In genomic region chr10:22605168-22605567, GRCh38 we compare ENCODE assay signal across 1 cellular context.
TF ChIP-seq lines count a peak whose summit lies in the region.

No MANE protein-coding gene starts in this region.

TF ChIP-seq in GM12878, 131 proteins besides CTCF, POLR2A, EP300 and RAD21 (continued from another document and continues in another):
- TF ChIP-seq, protein P1, sequence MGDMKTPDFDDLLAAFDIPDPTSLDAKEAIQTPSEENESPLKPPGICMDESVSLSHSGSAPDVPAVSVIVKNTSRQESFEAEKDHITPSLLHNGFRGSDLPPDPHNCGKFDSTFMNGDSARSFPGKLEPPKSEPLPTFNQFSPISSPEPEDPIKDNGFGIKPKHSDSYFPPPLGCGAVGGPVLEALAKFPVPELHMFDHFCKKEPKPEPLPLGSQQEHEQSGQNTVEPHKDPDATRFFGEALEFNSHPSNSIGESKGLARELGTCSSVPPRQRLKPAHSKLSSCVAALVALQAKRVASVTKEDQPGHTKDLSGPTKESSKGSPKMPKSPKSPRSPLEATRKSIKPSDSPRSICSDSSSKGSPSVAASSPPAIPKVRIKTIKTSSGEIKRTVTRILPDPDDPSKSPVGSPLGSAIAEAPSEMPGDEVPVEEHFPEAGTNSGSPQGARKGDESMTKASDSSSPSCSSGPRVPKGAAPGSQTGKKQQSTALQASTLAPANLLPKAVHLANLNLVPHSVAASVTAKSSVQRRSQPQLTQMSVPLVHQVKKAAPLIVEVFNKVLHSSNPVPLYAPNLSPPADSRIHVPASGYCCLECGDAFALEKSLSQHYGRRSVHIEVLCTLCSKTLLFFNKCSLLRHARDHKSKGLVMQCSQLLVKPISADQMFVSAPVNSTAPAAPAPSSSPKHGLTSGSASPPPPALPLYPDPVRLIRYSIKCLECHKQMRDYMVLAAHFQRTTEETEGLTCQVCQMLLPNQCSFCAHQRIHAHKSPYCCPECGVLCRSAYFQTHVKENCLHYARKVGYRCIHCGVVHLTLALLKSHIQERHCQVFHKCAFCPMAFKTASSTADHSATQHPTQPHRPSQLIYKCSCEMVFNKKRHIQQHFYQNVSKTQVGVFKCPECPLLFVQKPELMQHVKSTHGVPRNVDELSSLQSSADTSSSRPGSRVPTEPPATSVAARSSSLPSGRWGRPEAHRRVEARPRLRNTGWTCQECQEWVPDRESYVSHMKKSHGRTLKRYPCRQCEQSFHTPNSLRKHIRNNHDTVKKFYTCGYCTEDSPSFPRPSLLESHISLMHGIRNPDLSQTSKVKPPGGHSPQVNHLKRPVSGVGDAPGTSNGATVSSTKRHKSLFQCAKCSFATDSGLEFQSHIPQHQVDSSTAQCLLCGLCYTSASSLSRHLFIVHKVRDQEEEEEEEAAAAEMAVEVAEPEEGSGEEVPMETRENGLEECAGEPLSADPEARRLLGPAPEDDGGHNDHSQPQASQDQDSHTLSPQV (IDR thresholded peaks at IDR 0.05) = peak; percentile 73; the same call in 1 of the 2 replicates
- TF ChIP-seq HSF1 (IDR thresholded peaks at IDR 0.05; ENCODE audit: low read depth, low read length) (no peak), CBFB (IDR thresholded peaks at IDR 0.05; ENCODE audit: low read depth) (no peak), BCL3 (IDR thresholded peaks at IDR 0.05; ENCODE audit: borderline replicate concordance, insufficient read depth, low read depth, low read length, poor library complexity, severe bottlenecking) (no peak), NBN (IDR thresholded peaks at IDR 0.05) (peak; percentile 57; the same call in 1 of the 2 replicates), CREM (IDR thresholded peaks at IDR 0.05; ENCODE audit: low read depth) (0 out of 2 replicates have a peak, but pooled peaks have one; percentile 37), SPI1 (IDR thresholded peaks at IDR 0.05; ENCODE audit: borderline replicate concordance, insufficient read depth, low read depth, low read length) (no peak), GABPA (IDR thresholded peaks at IDR 0.05; ENCODE audit: low read depth) (no peak), KLF5 (IDR thresholded peaks at IDR 0.05; ENCODE audit: partially characterized antibody) (no peak), NRF1 (conservative IDR thresholded peaks at IDR 0.05; ENCODE audit: low read depth, low read length) (no peak), E2F4 (IDR thresholded peaks at IDR 0.05; ENCODE audit: low read depth, low read length) (no peak), FOXK2 (IDR thresholded peaks at IDR 0.05) (no peak), JUND (IDR thresholded peaks at IDR 0.05; ENCODE audit: low read depth, low read length) (0 out of 2 replicates have a peak, but pooled peaks have one; percentile 35), PBX3 (IDR thresholded peaks at IDR 0.05; ENCODE audit: insufficient replicate concordance, low read depth, low read length) (peak; percentile 73), TCF12 (IDR thresholded peaks at IDR 0.05; ENCODE audit: low read depth, low read length) (no peak), MYC (IDR thresholded peaks at IDR 0.05; ENCODE audit: insufficient read depth, insufficient read length, insufficient replicate concordance, low read length, severe bottlenecking) (no peak), ZNF24 (IDR thresholded peaks at IDR 0.05) (peak; percentile 62; the same call in 1 of the 2 replicates), ATF7 (IDR thresholded peaks at IDR 0.05; ENCODE audit: low read depth) (peak; percentile 92), CUX1 (IDR thresholded peaks at IDR 0.05; ENCODE audit: insufficient replicate concordance, low read depth, low read length) (no peak), CHD4 (IDR thresholded peaks at IDR 0.05) (no peak), EZH2 (IDR thresholded peaks at IDR 0.05; ENCODE audit: borderline replicate concordance, control insufficient read depth, low read depth, low read length) (no peak), SMARCA5 (IDR thresholded peaks at IDR 0.05) (no peak), TAF1 (IDR thresholded peaks at IDR 0.05; ENCODE audit: borderline replicate concordance, low read depth, low read length) (no peak), DPF2 (IDR thresholded peaks at IDR 0.05) (peak; percentile 71), SUPT20H (IDR thresholded peaks at IDR 0.05; ENCODE audit: borderline replicate concordance, control insufficient read depth, low read depth, low read length) (no peak), RFX5 (IDR thresholded peaks at IDR 0.05; ENCODE audit: low read depth, low read length) (no peak), BRCA1 (IDR thresholded peaks at IDR 0.05; ENCODE audit: low read depth, low read length) (no peak), HDAC2 (IDR thresholded peaks at IDR 0.05) (no peak), PAX5 (IDR thresholded peaks at IDR 0.05; ENCODE audit: borderline replicate concordance, low read depth, low read length) (no peak)
- TF ChIP-seq, protein P2, sequence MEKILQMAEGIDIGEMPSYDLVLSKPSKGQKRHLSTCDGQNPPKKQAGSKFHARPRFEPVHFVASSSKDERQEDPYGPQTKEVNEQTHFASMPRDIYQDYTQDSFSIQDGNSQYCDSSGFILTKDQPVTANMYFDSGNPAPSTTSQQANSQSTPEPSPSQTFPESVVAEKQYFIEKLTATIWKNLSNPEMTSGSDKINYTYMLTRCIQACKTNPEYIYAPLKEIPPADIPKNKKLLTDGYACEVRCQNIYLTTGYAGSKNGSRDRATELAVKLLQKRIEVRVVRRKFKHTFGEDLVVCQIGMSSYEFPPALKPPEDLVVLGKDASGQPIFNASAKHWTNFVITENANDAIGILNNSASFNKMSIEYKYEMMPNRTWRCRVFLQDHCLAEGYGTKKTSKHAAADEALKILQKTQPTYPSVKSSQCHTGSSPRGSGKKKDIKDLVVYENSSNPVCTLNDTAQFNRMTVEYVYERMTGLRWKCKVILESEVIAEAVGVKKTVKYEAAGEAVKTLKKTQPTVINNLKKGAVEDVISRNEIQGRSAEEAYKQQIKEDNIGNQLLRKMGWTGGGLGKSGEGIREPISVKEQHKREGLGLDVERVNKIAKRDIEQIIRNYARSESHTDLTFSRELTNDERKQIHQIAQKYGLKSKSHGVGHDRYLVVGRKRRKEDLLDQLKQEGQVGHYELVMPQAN (conservative IDR thresholded peaks at IDR 0.05) = no peak
- TF ChIP-seq, protein P3, sequence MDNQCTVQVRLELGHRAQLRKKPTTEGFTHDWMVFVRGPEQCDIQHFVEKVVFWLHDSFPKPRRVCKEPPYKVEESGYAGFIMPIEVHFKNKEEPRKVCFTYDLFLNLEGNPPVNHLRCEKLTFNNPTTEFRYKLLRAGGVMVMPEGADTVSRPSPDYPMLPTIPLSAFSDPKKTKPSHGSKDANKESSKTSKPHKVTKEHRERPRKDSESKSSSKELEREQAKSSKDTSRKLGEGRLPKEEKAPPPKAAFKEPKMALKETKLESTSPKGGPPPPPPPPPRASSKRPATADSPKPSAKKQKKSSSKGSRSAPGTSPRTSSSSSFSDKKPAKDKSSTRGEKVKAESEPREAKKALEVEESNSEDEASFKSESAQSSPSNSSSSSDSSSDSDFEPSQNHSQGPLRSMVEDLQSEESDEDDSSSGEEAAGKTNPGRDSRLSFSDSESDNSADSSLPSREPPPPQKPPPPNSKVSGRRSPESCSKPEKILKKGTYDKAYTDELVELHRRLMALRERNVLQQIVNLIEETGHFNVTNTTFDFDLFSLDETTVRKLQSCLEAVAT (IDR thresholded peaks at IDR 0.05) = no peak
- TF ChIP-seq, protein P4, sequence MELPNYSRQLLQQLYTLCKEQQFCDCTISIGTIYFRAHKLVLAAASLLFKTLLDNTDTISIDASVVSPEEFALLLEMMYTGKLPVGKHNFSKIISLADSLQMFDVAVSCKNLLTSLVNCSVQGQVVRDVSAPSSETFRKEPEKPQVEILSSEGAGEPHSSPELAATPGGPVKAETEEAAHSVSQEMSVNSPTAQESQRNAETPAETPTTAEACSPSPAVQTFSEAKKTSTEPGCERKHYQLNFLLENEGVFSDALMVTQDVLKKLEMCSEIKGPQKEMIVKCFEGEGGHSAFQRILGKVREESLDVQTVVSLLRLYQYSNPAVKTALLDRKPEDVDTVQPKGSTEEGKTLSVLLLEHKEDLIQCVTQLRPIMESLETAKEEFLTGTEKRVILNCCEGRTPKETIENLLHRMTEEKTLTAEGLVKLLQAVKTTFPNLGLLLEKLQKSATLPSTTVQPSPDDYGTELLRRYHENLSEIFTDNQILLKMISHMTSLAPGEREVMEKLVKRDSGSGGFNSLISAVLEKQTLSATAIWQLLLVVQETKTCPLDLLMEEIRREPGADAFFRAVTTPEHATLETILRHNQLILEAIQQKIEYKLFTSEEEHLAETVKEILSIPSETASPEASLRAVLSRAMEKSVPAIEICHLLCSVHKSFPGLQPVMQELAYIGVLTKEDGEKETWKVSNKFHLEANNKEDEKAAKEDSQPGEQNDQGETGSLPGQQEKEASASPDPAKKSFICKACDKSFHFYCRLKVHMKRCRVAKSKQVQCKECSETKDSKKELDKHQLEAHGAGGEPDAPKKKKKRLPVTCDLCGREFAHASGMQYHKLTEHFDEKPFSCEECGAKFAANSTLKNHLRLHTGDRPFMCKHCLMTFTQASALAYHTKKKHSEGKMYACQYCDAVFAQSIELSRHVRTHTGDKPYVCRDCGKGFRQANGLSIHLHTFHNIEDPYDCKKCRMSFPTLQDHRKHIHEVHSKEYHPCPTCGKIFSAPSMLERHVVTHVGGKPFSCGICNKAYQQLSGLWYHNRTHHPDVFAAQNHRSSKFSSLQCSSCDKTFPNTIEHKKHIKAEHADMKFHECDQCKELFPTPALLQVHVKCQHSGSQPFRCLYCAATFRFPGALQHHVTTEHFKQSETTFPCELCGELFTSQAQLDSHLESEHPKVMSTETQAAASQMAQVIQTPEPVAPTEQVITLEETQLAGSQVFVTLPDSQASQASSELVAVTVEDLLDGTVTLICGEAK (IDR thresholded peaks at IDR 0.05; ENCODE audit: borderline replicate concordance) = no peak
